ENCODE assay signal across 1 cellular context in genomic region chr22:48943567-48944432, GRCh38.
TF ChIP-seq lines count a peak whose summit lies in the region.

No MANE protein-coding gene starts in this region.

TF ChIP-seq in HepG2, 621 proteins besides CTCF, POLR2A, EP300 and RAD21 (continued from another document):
- peak; percentile 72; the same call in 1 of the 2 replicates for TF ChIP-seq ZNF580 (CRISPR knock-in tag; IDR thresholded peaks at IDR 0.05; ENCODE audit: borderline replicate concordance, low read depth)
- TF ChIP-seq NFAT5 (CRISPR knock-in tag; IDR thresholded peaks at IDR 0.05): no peak
- no peak for TF ChIP-seq SIN3B (IDR thresholded peaks at IDR 0.05; ENCODE audit: low read length)
- no peak for TF ChIP-seq HMGA1 (CRISPR knock-in tag; conservative IDR thresholded peaks at IDR 0.05)
- TF ChIP-seq GABPB1 (CRISPR knock-in tag; IDR thresholded peaks at IDR 0.05): peak; percentile 75
- TF ChIP-seq POLR2AphosphoS2 (IDR thresholded peaks at IDR 0.05; ENCODE audit: low read depth, low read length): no peak
- no peak for TF ChIP-seq PREB (CRISPR knock-in tag; IDR thresholded peaks at IDR 0.05)
- no peak for TF ChIP-seq BATF2 (CRISPR knock-in tag; IDR thresholded peaks at IDR 0.05)
- TF ChIP-seq FOXP1 (IDR thresholded peaks at IDR 0.05): no peak
- peak; percentile 62 for TF ChIP-seq FOXP1 (CRISPR knock-in tag; IDR thresholded peaks at IDR 0.05)
- TF ChIP-seq NFE2L1 (CRISPR knock-in tag; IDR thresholded peaks at IDR 0.05; ENCODE audit: borderline replicate concordance): no peak
- TF ChIP-seq ZNF282 (IDR thresholded peaks at IDR 0.05; ENCODE audit: partially characterized antibody): no peak
- no peak for TF ChIP-seq ZNF496 (CRISPR knock-in tag; IDR thresholded peaks at IDR 0.05; ENCODE audit: insufficient replicate concordance)
- TF ChIP-seq LRRFIP1 (CRISPR knock-in tag; conservative IDR thresholded peaks at IDR 0.05): no peak
- no peak for TF ChIP-seq TMF1 (CRISPR knock-in tag; IDR thresholded peaks at IDR 0.05; ENCODE audit: low read depth)
- TF ChIP-seq CERS6 (CRISPR knock-in tag; IDR thresholded peaks at IDR 0.05): no peak
- TF ChIP-seq PHF21A (CRISPR knock-in tag; IDR thresholded peaks at IDR 0.05): peak; percentile 94
- TF ChIP-seq HOXA7 (CRISPR knock-in tag; IDR thresholded peaks at IDR 0.05): no peak
- TF ChIP-seq SP5 (CRISPR knock-in tag; IDR thresholded peaks at IDR 0.05; ENCODE audit: borderline replicate concordance, low read depth): peak; percentile 35; the same call in 1 of the 2 replicates
- no peak for TF ChIP-seq TSC22D2 (CRISPR knock-in tag; IDR thresholded peaks at IDR 0.05; ENCODE audit: borderline replicate concordance)
- no peak for TF ChIP-seq ZNF800 (CRISPR knock-in tag; IDR thresholded peaks at IDR 0.05)
- peak; percentile 73; the same call in 1 of the 2 replicates for TF ChIP-seq KDM5B (CRISPR knock-in tag; IDR thresholded peaks at IDR 0.05; ENCODE audit: borderline replicate concordance)
- TF ChIP-seq ZNF891 (CRISPR knock-in tag; IDR thresholded peaks at IDR 0.05): 0 out of 2 replicates have a peak, but pooled peaks have one; percentile 30
- no peak for TF ChIP-seq ZSCAN12 (CRISPR knock-in tag; IDR thresholded peaks at IDR 0.05)
